In the genomic region with DNA sequence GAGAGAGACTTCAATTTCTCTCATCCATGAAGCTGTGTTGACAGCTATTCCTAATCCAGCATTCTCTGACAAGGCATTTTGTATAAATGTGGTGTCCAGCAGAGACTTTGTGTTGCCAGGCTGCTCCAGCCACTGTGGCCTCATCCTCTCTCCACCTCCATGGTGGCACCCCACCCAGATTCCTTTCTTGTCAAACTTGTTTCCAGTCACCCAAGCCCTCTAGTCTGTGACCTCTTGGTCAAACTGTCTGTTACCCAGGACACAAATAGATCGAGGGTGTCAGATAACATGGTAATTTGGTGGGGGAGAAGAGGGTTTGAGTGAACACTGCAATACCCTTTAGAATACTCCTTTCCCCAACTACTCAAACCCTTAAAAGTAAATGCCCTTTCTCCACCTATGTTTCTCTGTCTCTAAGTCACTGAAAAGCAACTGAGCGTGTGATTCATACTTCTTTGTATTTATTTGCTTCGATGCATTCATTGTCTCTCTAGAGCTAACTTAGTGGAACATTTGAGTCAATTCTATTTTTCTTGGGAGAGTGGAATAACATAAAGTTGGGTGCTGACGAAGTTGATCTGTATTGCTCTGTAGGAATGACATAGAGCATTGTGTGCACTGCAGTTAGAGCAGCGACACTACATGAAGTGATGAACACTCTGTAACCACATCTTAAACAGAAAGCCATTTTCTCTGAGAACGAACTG, we compare ENCODE assay signal across 25 cellular contexts. TPM values are rescaled to one million over a fixed set of nuclear protein-coding genes. Genes with fewer than 3 reads are reported as not detected.
DNase-seq lines count a peak whose midpoint lies in the region; ATAC-seq and TF ChIP-seq lines count a peak whose summit lies in the region.
"Had no signal": no experiment of that assay in that cellular context is flagged by ENCODE, and none has a peak within 500 bp of the region (broad histone marks: within the 10 kb centered on the region; RNA-seq: fewer than 3 reads in every experiment).

No MANE protein-coding gene starts in this region.

- DNase-seq in GM23248: peak; percentile 8
- peak; percentile 56 for DNase-seq in NCI-H69 (lab: John Stamatoyannopoulos, UW)
- peak; percentile 64 for DNase-seq in islet precursor cell
- peak; percentile 73 for DNase-seq in osteoblast (ENCODE audit: insufficient read length, low spot score, missing footprints)
- no peak for DNase-seq in activated naive CD4-positive, alpha-beta T cell treated with anti-CD3 and anti-CD28 coated beads, Interleukin-2, amount 50 U/mL, for 72 hours (ENCODE audit: low spot score in 2 of 2)
- no peak for DNase-seq in NCI-H524 (lab: John Stamatoyannopoulos, UW)
- DNase-seq in MG63: no peak
- DNase-seq in esophagus muscularis mucosa (ENCODE audit: extremely low spot score): no peak
- DNase-seq: activated CD4-positive, alpha-beta T cell treated with anti-CD3 and anti-CD28 coated beads for 36 hours; activated CD8-positive, alpha-beta memory T cell treated with anti-CD3 and anti-CD28 coated beads for 24 hours; activated naive CD4-positive, alpha-beta T cell; activated T-cell treated with anti-CD3 and anti-CD28 coated beads, Interleukin-2, amount 50 U/mL, for 24 hours; C1 segment of cervical spinal cord; colonic mucosa; IMR-90; MM.1S; NCI-H146; NCI-H82; occipital lobe; SHP77 had no signal

- no peak for TF ChIP-seq POLR2A in esophagus muscularis mucosa (IDR thresholded peaks at IDR 0.05; ENCODE audit: low read depth)

- H3K9me3 ChIP-seq in GM23248 (ENCODE audit: low read depth) (no peaks in the 10 kb centered on the region), osteoblast (ENCODE audit: low read depth, low read length) (no peaks in the 10 kb centered on the region), MG63 (no peaks in the 10 kb centered on the region), esophagus muscularis mucosa (no peaks in the 10 kb centered on the region)
- H3K9me3 ChIP-seq: breast epithelium, colonic mucosa, HAP-1 had no signal

- H3K36me3 Mint-ChIP-seq in activated naive CD4-positive, alpha-beta T cell treated with anti-CD3 and anti-CD28 coated beads, Interleukin-2, amount 50 U/mL, for 72 hours: peaks cover 0 to 11% of the 10 kb centered on the region in 2 donors

- WGBS in GM23248 (ENCODE audit: low coverage in 1 of 2, low lambda C conversion rate in 2 of 2, missing lambda C conversion rate in 2 of 2), 2 experiments: 68% methylated on average over 6 of the region's 6 CpGs
- 55% methylated on average over 6 of the region's 6 CpGs for WGBS in esophagus muscularis mucosa

- no peaks in the 10 kb centered on the region for H4K20me1 ChIP-seq in GM23248 (ENCODE audit: insufficient read depth)
- H4K20me1 ChIP-seq in osteoblast (ENCODE audit: insufficient read depth, low read length): no peaks in the 10 kb centered on the region

- no peak overlapping the region for H3K27ac ChIP-seq in GM23248
- no peak overlapping the region for H3K27ac ChIP-seq in osteoblast (ENCODE audit: low read depth, low read length)
- H3K27ac ChIP-seq in esophagus muscularis mucosa (replicated peaks in 1 of 4): no peak overlapping the region
- H3K27ac ChIP-seq: breast epithelium, colonic mucosa had no signal

- H2AFZ ChIP-seq in GM23248 (no peak overlapping the region), osteoblast (ENCODE audit: low read length) (no peak overlapping the region)

- in situ Hi-C loops in GM23248 (cut with MboI): no loop called here

- H3K27me3 ChIP-seq in GM23248 (replicated peaks; ENCODE audit: insufficient read depth) (peaks cover 12% of the 10 kb centered on the region; the same call in 1 of the 2 replicates), osteoblast (ENCODE audit: insufficient read depth, low read length) (peaks cover 65% of the 10 kb centered on the region), MG63 (no peaks in the 10 kb centered on the region), esophagus muscularis mucosa (peaks cover 0 to 34% (median 7%) of the 10 kb centered on the region in 4 donors)

- no peaks in the 10 kb centered on the region for H3K4me1 ChIP-seq in GM23248 (ENCODE audit: insufficient read depth)
- no peaks in the 10 kb centered on the region for H3K4me1 ChIP-seq in osteoblast (ENCODE audit: insufficient read depth, low read length)
- peaks cover 0 to 14% (median 11%) of the 10 kb centered on the region in 4 donors for H3K4me1 ChIP-seq in esophagus muscularis mucosa
- H3K4me1 ChIP-seq: breast epithelium, colonic mucosa, HAP-1 had no signal

- no peak for TF ChIP-seq EP300 in esophagus muscularis mucosa (IDR thresholded peaks at IDR 0.05)

- H3K9me3 Mint-ChIP-seq in activated naive CD4-positive, alpha-beta T cell treated with anti-CD3 and anti-CD28 coated beads, Interleukin-2, amount 50 U/mL, for 72 hours: no peaks in the 10 kb centered on the region
- H3K9me3 Mint-ChIP-seq: activated T-cell treated with anti-CD3 and anti-CD28 coated beads, Interleukin-2, amount 50 U/mL, for 24 hours had no signal

- H3K79me2 ChIP-seq in GM23248 (ENCODE audit: insufficient read depth) (no peaks in the 10 kb centered on the region), osteoblast (ENCODE audit: insufficient read depth, low read length) (no peaks in the 10 kb centered on the region)

- H3K4me2 ChIP-seq in GM23248 (ENCODE audit: unreplicated experiment): no peak overlapping the region
- no peak overlapping the region for H3K4me2 ChIP-seq in osteoblast (ENCODE audit: insufficient read depth, low read length)

- no peaks in the 10 kb centered on the region for H3K9me2 ChIP-seq in GM23248 (ENCODE audit: insufficient read depth)

- no peaks in the 10 kb centered on the region for H3F3A ChIP-seq in GM23248 (ENCODE audit: insufficient read depth)

- ATAC-seq in activated naive CD4-positive, alpha-beta T cell treated with anti-CD3 and anti-CD28 coated beads, Interleukin-2, amount 50 U/mL, for 72 hours: no peak
- ATAC-seq: activated CD4-positive, alpha-beta T cell treated with anti-CD3 and anti-CD28 coated beads for 36 hours had no signal

- no peak overlapping the region for H3K27ac Mint-ChIP-seq in activated naive CD4-positive, alpha-beta T cell treated with anti-CD3 and anti-CD28 coated beads, Interleukin-2, amount 50 U/mL, for 72 hours
- H3K27ac Mint-ChIP-seq: activated CD4-positive, alpha-beta T cell treated with anti-CD3 and anti-CD28 coated beads for 36 hours; activated T-cell treated with anti-CD3 and anti-CD28 coated beads, Interleukin-2, amount 50 U/mL, for 24 hours had no signal

- H3K36me3 ChIP-seq in GM23248 (ENCODE audit: low read depth): no peaks in the 10 kb centered on the region
- no peaks in the 10 kb centered on the region for H3K36me3 ChIP-seq in osteoblast (ENCODE audit: insufficient read depth, low read length)
- H3K36me3 ChIP-seq in MG63: no peaks in the 10 kb centered on the region
- H3K36me3 ChIP-seq in esophagus muscularis mucosa: no peaks in the 10 kb centered on the region
- H3K36me3 ChIP-seq: breast epithelium, colonic mucosa, HAP-1 had no signal

- H3K9ac ChIP-seq in GM23248: no peak overlapping the region

- H3K4me3 ChIP-seq in GM23248 (no peak overlapping the region), osteoblast (ENCODE audit: insufficient read depth, low read length) (no peak overlapping the region), MG63 (no peak overlapping the region), esophagus muscularis mucosa (no peak overlapping the region)
- H3K4me3 ChIP-seq: breast epithelium, colonic mucosa, HAP-1 had no signal

- intact Hi-C loops in esophagus muscularis mucosa (cut with DNase I): no loop called here

- TF ChIP-seq CTCF in osteoblast (IDR thresholded peaks at IDR 0.05; ENCODE audit: extremely low read depth, low read depth, low read length) (no peak), esophagus muscularis mucosa (IDR thresholded peaks at IDR 0.05) (no peak)

RNA-seq across cellular contexts. Expression of a gene that starts 13.7 kb away (rescaled TPM):
- total RNA-seq in GM23248 (2014; rRNA removed; shearing (Covaris generic)): 4.3 and 5.8 TPM in 2 replicates
- polyA plus RNA-seq in GM23248 (2016; fragmentation: Nextera tagmentation; extraction: Ambion mirVana): 5.6 and 5.8 TPM in 2 replicates
- 0.36 and 0.59 TPM in 2 replicates for total RNA-seq in osteoblast
- not detected for total RNA-seq in activated naive CD4-positive, alpha-beta T cell treated with anti-CD3 and anti-CD28 coated beads, Interleukin-2, amount 50 U/mL, for 72 hours
- total RNA-seq in MG63 (2014; rRNA removed; shearing (Covaris generic); ENCODE audit: low replicate concordance): 4.5 and 6.7 TPM in 2 replicates
- total RNA-seq in esophagus muscularis mucosa: 10 to 100 TPM; 17.4 to 48.6 (median 34.0) TPM
- total RNA-seq: G401, glomerular endothelial cell, liver, occipital lobe had no signal

Comparison
In these comparisons a context has a peak if more than half of its experiments do, and no peak if none do; other contexts are left out.
1. DNase-seq: peak in GM23248 (single experiment), NCI-H69 (single experiment), islet precursor cell (single experiment) and osteoblast (single experiment); none in activated naive CD4-positive, alpha-beta T cell treated with anti-CD3 and anti-CD28 coated beads, Interleukin-2, amount 50 U/mL, for 72 hours (0 of 2), NCI-H524 (0 of 2), MG63 (single experiment) and esophagus muscularis mucosa (single experiment).